In the genomic region with DNA sequence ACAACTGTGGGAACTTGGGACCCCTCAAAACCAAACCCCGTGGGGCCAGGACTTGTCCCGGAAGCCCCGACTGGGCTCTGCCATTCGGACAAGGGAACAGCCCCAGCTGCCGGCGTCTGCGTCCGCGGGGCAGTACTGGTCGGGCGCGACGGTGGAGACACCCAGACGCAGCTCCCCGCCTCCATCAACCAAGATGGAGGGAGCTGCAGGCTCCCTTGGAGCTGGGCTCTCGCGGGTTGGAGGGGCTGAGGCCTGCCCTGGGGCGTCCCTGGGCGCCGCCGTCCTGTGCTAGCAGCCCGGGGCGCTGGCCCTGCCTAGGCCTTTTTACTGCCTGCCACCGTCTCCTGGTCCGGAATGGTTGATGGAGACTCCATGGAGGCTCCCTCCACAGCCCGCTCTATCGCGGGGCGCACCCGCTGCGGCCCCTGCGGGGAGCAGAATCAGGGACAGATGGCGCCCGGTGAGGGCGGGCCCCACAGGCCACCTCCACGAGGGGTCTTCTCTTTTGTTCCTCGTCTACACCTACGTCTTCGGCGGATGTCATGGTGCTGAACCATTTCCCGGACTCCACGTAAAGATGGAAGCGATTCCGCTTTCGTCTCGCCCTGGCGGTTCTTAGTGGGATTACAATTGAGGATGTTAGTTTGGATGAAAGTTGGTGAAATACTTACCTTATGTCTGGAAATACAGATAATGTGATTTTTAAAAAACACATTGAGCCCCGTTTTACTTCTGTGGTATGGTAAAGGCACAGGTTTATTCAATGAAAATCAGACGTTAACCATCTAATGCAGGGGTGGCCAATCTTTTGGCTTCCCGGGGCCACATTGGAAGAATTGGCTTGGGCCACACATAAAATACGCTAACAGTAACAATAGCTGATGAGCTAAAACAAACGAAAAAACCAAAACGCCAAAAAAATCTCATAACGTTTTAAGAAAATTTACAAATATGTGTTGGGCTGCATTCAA, we compare ENCODE assay signal across 8 cellular contexts. TPM values are rescaled to one million over a fixed set of nuclear protein-coding genes. Genes with fewer than 3 reads are reported as not detected.
DNase-seq lines count a peak whose midpoint lies in the region; ATAC-seq and TF ChIP-seq lines count a peak whose summit lies in the region.

No MANE protein-coding gene starts in this region.

- peak; percentile 24 for ATAC-seq in GM21360 (IDR thresholded peaks at IDR 0.05; ENCODE audit: unreplicated experiment)
- ATAC-seq in stimulated activated naive CD8-positive, alpha-beta T cell treated with anti-CD3 and anti-CD28 coated beads, Interleukin-15, amount 100 ng/mL, for 72 hours, result peak; percentile 34

- DNase-seq in D341Med (ENCODE audit: low spot score) (peak; percentile 29), HUDEP-2 (lab: John Stamatoyannopoulos, UW; ENCODE audit: unreplicated experiment in 76 of 76) (peak in 71 of 76 experiments; percentile 4 to 93 (median 58)), PC-9 (peak; percentile 30 to 58), fibroblast of villous mesenchyme (ENCODE audit: low read depth) (peak; percentile 68)
- DNase-seq in activated T-helper 9 cell treated with anti-CD3 and anti-CD28 coated beads, Interleukin-2, amount 50 U/mL, for 16 hours (ENCODE audit: low read depth), result peak; percentile 58
- peak; percentile 81 to 86 for DNase-seq in stimulated activated naive CD8-positive, alpha-beta T cell treated with anti-CD3 and anti-CD28 coated beads, Interleukin-15, amount 100 ng/mL, for 72 hours

- no peaks in the 10 kb centered on the region for H3K27me3 ChIP-seq in PC-9 (ENCODE audit: insufficient read depth, low read depth)
- no peaks in the 10 kb centered on the region for H3K27me3 ChIP-seq in neural cell (ENCODE audit: insufficient read depth, low read depth, low read length)

- H3K4me1 Mint-ChIP-seq in stimulated activated naive CD8-positive, alpha-beta T cell treated with anti-CD3 and anti-CD28 coated beads, Interleukin-15, amount 100 ng/mL, for 72 hours, result peaks cover 28% of the 10 kb centered on the region

- POLR2A ChIA-PET in PC-9 (lab: Charles Lee; ENCODE audit: unreplicated experiment), result interaction anchor here (0.6 kb wide), 1 partner anchor 14 kb away, joined by 3 read pairs; no protein-coding TSS in a partner anchor

- intact Hi-C loops in PC-9 (cut with micrococcal nuclease; ENCODE audit: unreplicated experiment), result loop anchor here (5.0 to 10.0 kb wide), 3 partner anchors 72 to 260 kb away; partner anchors contain the start of gene ZMYM2

- H3K9me2 ChIP-seq in PC-9 (ENCODE audit: insufficient read depth), result no peaks in the 10 kb centered on the region
- H3K9me2 ChIP-seq in neural cell (ENCODE audit: insufficient read depth, low read length), result no peaks in the 10 kb centered on the region

- H4K20me1 ChIP-seq in PC-9 (ENCODE audit: insufficient read depth), result no peaks in the 10 kb centered on the region
- H4K20me1 ChIP-seq in neural cell (ENCODE audit: insufficient read depth), result no peaks in the 10 kb centered on the region

- H3K4me2 ChIP-seq in PC-9 (peak overlapping the region; percentile 75), neural cell (ENCODE audit: low read length) (no peak overlapping the region)

- CTCF ChIA-PET in PC-9 (lab: Charles Lee), result interaction anchor here (0.6 kb wide), 2 partner anchors 22 to 34 kb away, joined by 13 to 16 read pairs; no protein-coding TSS in a partner anchor

- H3K4me3 ChIP-seq in PC-9 (peak overlapping the region; percentile 68), fibroblast of villous mesenchyme (ENCODE audit: low read depth, low read length) (peak overlapping the region; percentile 63), neural cell (ENCODE audit: low read length) (peak overlapping the region; percentile 96)

- H3K27ac Mint-ChIP-seq in stimulated activated naive CD8-positive, alpha-beta T cell treated with anti-CD3 and anti-CD28 coated beads, Interleukin-15, amount 100 ng/mL, for 72 hours, result peak overlapping the region; percentile 97 to 99

- no peaks in the 10 kb centered on the region for H3K9me3 Mint-ChIP-seq in stimulated activated naive CD8-positive, alpha-beta T cell treated with anti-CD3 and anti-CD28 coated beads, Interleukin-15, amount 100 ng/mL, for 72 hours

- no peak for TF ChIP-seq RAD21 in neural cell (conservative IDR thresholded peaks at IDR 0.05)

- no peaks in the 10 kb centered on the region for H3K27me3 Mint-ChIP-seq in stimulated activated naive CD8-positive, alpha-beta T cell treated with anti-CD3 and anti-CD28 coated beads, Interleukin-15, amount 100 ng/mL, for 72 hours

- peak overlapping the region; percentile 82 for H3K9ac ChIP-seq in neural cell (ENCODE audit: low read length)

- TF ChIP-seq CTCF in PC-9 (conservative IDR thresholded peaks at IDR 0.05) (peak; percentile 89), fibroblast of villous mesenchyme (IDR thresholded peaks at IDR 0.05; ENCODE audit: insufficient read depth, low read depth, low read length) (peak; percentile 69), neural cell (IDR thresholded peaks at IDR 0.05; ENCODE audit: poor library complexity, severe bottlenecking) (peak; percentile 46)

- H3K4me3 Mint-ChIP-seq in stimulated activated naive CD8-positive, alpha-beta T cell treated with anti-CD3 and anti-CD28 coated beads, Interleukin-15, amount 100 ng/mL, for 72 hours, result peak overlapping the region; percentile 96 to 98

- H3K36me3 ChIP-seq in PC-9 (ENCODE audit: low read depth) (no peaks in the 10 kb centered on the region), neural cell (ENCODE audit: insufficient read depth, low read length) (no peaks in the 10 kb centered on the region)

- TF ChIP-seq EP300 in neural cell (conservative IDR thresholded peaks at IDR 0.05; ENCODE audit: poor library complexity, severe bottlenecking), result no peak

- H3K79me2 ChIP-seq in PC-9 (ENCODE audit: low read depth) (peaks cover 38% of the 10 kb centered on the region), neural cell (replicated peaks; ENCODE audit: insufficient read depth, low read length) (peaks cover 24% of the 10 kb centered on the region)

- H3K4me1 ChIP-seq in PC-9 (replicated peaks; ENCODE audit: insufficient read depth), result peaks cover 29% of the 10 kb centered on the region

- peaks cover 19% of the 10 kb centered on the region for H3F3A ChIP-seq in PC-9 (ENCODE audit: insufficient read depth, low read depth)
- no peaks in the 10 kb centered on the region for H3F3A ChIP-seq in neural cell (ENCODE audit: insufficient read depth, low read length, poor library complexity, severe bottlenecking)

- no peaks in the 10 kb centered on the region for H3K9me3 ChIP-seq in PC-9 (ENCODE audit: insufficient read depth, low read depth)
- H3K9me3 ChIP-seq in neural cell (ENCODE audit: low read length), result no peaks in the 10 kb centered on the region

- H2AFZ ChIP-seq in PC-9 (peak overlapping the region; percentile 94), neural cell (ENCODE audit: low read depth, low read length) (no peak overlapping the region)

- no TSS peak for BruUV-seq in PC-9 (replicated peaks; lab: Mats Ljungman, UMichigan)

- H3K27ac ChIP-seq in PC-9, result peak overlapping the region; percentile 81
- H3K27ac ChIP-seq in neural cell (ENCODE audit: low read length), result peak overlapping the region; percentile 65

TF ChIP-seq in neural cell, 6 proteins besides CTCF, POLR2A, EP300 and RAD21:
- no peak for TF ChIP-seq SMC3 (conservative IDR thresholded peaks at IDR 0.05; ENCODE audit: poor library complexity)
- TF ChIP-seq MXI1 (conservative IDR thresholded peaks at IDR 0.05; ENCODE audit: poor library complexity, severe bottlenecking), result no peak
- no peak for TF ChIP-seq EZH2 (IDR thresholded peaks at IDR 0.05; ENCODE audit: borderline replicate concordance, insufficient read depth, low read length, poor library complexity, severe bottlenecking)
- TF ChIP-seq REST (IDR thresholded peaks at IDR 0.05; ENCODE audit: borderline replicate concordance), result no peak
- TF ChIP-seq POLR2AphosphoS5 (IDR thresholded peaks at IDR 0.05), result no peak
- no peak for TF ChIP-seq TAF1 (IDR thresholded peaks at IDR 0.05; ENCODE audit: low read depth)

RNA-seq across cellular contexts. Expression of gene ZMYM5, which starts 1.2 kb away (rescaled TPM):
- total RNA-seq in PC-9 (2021) (10.0 and 10.3 TPM in 2 replicates), fibroblast of villous mesenchyme (13.5 and 24.2 TPM in 2 replicates)
- 26.1 and 27.1 TPM in 2 replicates for polyA plus RNA-seq in neural cell
- polyA minus RNA-seq in neural cell, result 32.1 and 32.4 TPM in 2 replicates

Comparison
In these comparisons a context has a peak if more than half of its experiments do, and no peak if none do; other contexts are left out.
1. Peak in every context shown above with its lines: DNase-seq, ATAC-seq, H3K4me3 ChIP-seq and H3K27ac ChIP-seq.
2. DNase-seq: peak in every context shown above with its lines; median percentile 84 in stimulated activated naive CD8-positive, alpha-beta T cell treated with anti-CD3 and anti-CD28 coated beads, Interleukin-15, amount 100 ng/mL, for 72 hours; 68 in fibroblast of villous mesenchyme; 58 in HUDEP-2; 58 in activated T-helper 9 cell treated with anti-CD3 and anti-CD28 coated beads, Interleukin-2, amount 50 U/mL, for 16 hours; 44 in PC-9; 29 in D341Med.